Comparison of ENCODE assay signal across 8 cellular contexts in genomic region chr12:71662861-71663560, GRCh38. TPM values are rescaled to one million over a fixed set of nuclear protein-coding genes. Genes with fewer than 3 reads are reported as not detected.
DNase-seq lines count a peak whose midpoint lies in the region; ATAC-seq, FAIRE-seq and TF ChIP-seq lines count a peak whose summit lies in the region.

No MANE protein-coding gene starts in this region.

- H3K36me3 ChIP-seq in left ventricle myocardium inferior = peaks cover 23% of the 10 kb centered on the region

- peak overlapping the region; percentile 95 for H3K27ac ChIP-seq in left ventricle myocardium inferior (replicated peaks)

- H3K36me3 Mint-ChIP-seq in activated naive CD8-positive, alpha-beta T cell treated with anti-CD3 and anti-CD28 coated beads, Interleukin-2, amount 50 U/mL, for 24 hours (ENCODE audit: low read depth) = peaks cover 52% of the 10 kb centered on the region

- peaks cover 51% of the 10 kb centered on the region for H3K4me1 Mint-ChIP-seq in activated naive CD8-positive, alpha-beta T cell treated with anti-CD3 and anti-CD28 coated beads, Interleukin-2, amount 50 U/mL, for 24 hours

- TF ChIP-seq CTCF in left ventricle myocardium inferior (IDR thresholded peaks at IDR 0.05; ENCODE audit: borderline replicate concordance) = no peak

- H3K27me3 Mint-ChIP-seq in activated naive CD8-positive, alpha-beta T cell treated with anti-CD3 and anti-CD28 coated beads, Interleukin-2, amount 50 U/mL, for 24 hours = no peaks in the 10 kb centered on the region

- no peaks in the 10 kb centered on the region for H3K9me3 ChIP-seq in left ventricle myocardium inferior (replicated peaks)

- ATAC-seq in GM21360 (IDR thresholded peaks at IDR 0.05; ENCODE audit: unreplicated experiment) = peak; percentile 24
- peak; percentile 79 for ATAC-seq in activated naive CD8-positive, alpha-beta T cell treated with anti-CD3 and anti-CD28 coated beads, Interleukin-2, amount 50 U/mL, for 24 hours

- H3K27ac Mint-ChIP-seq in activated naive CD8-positive, alpha-beta T cell treated with anti-CD3 and anti-CD28 coated beads, Interleukin-2, amount 50 U/mL, for 24 hours = peak overlapping the region; percentile 99

- intact Hi-C loops in left ventricle myocardium inferior (cut with micrococcal nuclease) = no loop called here

- H3K27me3 ChIP-seq in left ventricle myocardium inferior (ENCODE audit: low read depth) = no peaks in the 10 kb centered on the region

- H3K9me3 Mint-ChIP-seq in activated naive CD8-positive, alpha-beta T cell treated with anti-CD3 and anti-CD28 coated beads, Interleukin-2, amount 50 U/mL, for 24 hours = peaks cover 5% of the 10 kb centered on the region

- DNase-seq in COLO668 (lab: John Stamatoyannopoulos, UW; ENCODE audit: unreplicated experiment) = peak; percentile 74
- DNase-seq in HS-27A (ENCODE audit: low read depth) = peak; percentile 34
- peak; percentile 64 for DNase-seq in SW480 (ENCODE audit: low spot score)
- DNase-seq in activated naive CD8-positive, alpha-beta T cell treated with anti-CD3 and anti-CD28 coated beads, Interleukin-2, amount 50 U/mL, for 24 hours = peak; percentile 74
- peak; percentile 49 for DNase-seq in left ventricle myocardium inferior
- DNase-seq in putamen (ENCODE audit: low spot score) = peak; percentile 31
- DNase-seq in urothelium cell line (ENCODE audit: low spot score) = peak; percentile 8

- H3K4me3 ChIP-seq in left ventricle myocardium inferior = peak overlapping the region; percentile 82

- peaks cover 57% of the 10 kb centered on the region for H3K4me1 ChIP-seq in left ventricle myocardium inferior

- H3K4me3 Mint-ChIP-seq in activated naive CD8-positive, alpha-beta T cell treated with anti-CD3 and anti-CD28 coated beads, Interleukin-2, amount 50 U/mL, for 24 hours = peak overlapping the region; percentile 98

- FAIRE-seq in urothelium cell line (lab: Jason Lieb, UNC) = no peak

RNA-seq across cellular contexts. Expression of gene ZFC3H1, which starts 0.6 kb away (rescaled TPM):
- total RNA-seq in left ventricle myocardium inferior = 18.3 TPM

RNA-seq across cellular contexts. Expression of gene THAP2, which starts 1.1 kb away (rescaled TPM):
- 6.6 TPM for total RNA-seq in left ventricle myocardium inferior

RNA-seq across cellular contexts. Expression of gene TMEM19, which starts 22.9 kb away (rescaled TPM):
- 25.1 TPM for total RNA-seq in left ventricle myocardium inferior

Comparison
In these comparisons a context has a peak if more than half of its experiments do, and no peak if none do; other contexts are left out.
1. Peak in every context shown above with its lines: DNase-seq, ATAC-seq, H3K4me3 ChIP-seq and H3K27ac ChIP-seq.
2. DNase-seq: peak in every context shown above with its lines; median percentile 74 in COLO668; 74 in activated naive CD8-positive, alpha-beta T cell treated with anti-CD3 and anti-CD28 coated beads, Interleukin-2, amount 50 U/mL, for 24 hours; 64 in SW480; 49 in left ventricle myocardium inferior; 34 in HS-27A; 31 in putamen; 8 in urothelium cell line.